ENCODE assay signal across 1 cellular context in genomic region chr2:119490106-119490505, GRCh38.
TF ChIP-seq lines count a peak whose summit lies in the region.

No MANE protein-coding gene starts in this region.

TF ChIP-seq in GM23338, 12 proteins besides CTCF, POLR2A, EP300 and RAD21 (continued from another document):
- TF ChIP-seq ZNF462 (CRISPR knock-in tag; IDR thresholded peaks at IDR 0.05) (no peak), CREB1 (CRISPR knock-in tag; IDR thresholded peaks at IDR 0.05; ENCODE audit: low read depth) (no peak), EZH2 (IDR thresholded peaks at IDR 0.05; ENCODE audit: low read depth, unreplicated experiment) (no peak), STAT1 (IDR thresholded peaks at IDR 0.05; ENCODE audit: unreplicated experiment) (no peak), ZNF114 (CRISPR knock-in tag; IDR thresholded peaks at IDR 0.05) (no peak), ETS1 (IDR thresholded peaks at IDR 0.05) (no peak), NANOG (IDR thresholded peaks at IDR 0.05; ENCODE audit: borderline replicate concordance) (no peak), JUNB (IDR thresholded peaks at IDR 0.05; ENCODE audit: unreplicated experiment) (no peak), POLR2AphosphoS5 (IDR thresholded peaks at IDR 0.05; ENCODE audit: low read depth) (no peak), REST (IDR thresholded peaks at IDR 0.05; ENCODE audit: unreplicated experiment) (no peak)
